In the genomic region with DNA sequence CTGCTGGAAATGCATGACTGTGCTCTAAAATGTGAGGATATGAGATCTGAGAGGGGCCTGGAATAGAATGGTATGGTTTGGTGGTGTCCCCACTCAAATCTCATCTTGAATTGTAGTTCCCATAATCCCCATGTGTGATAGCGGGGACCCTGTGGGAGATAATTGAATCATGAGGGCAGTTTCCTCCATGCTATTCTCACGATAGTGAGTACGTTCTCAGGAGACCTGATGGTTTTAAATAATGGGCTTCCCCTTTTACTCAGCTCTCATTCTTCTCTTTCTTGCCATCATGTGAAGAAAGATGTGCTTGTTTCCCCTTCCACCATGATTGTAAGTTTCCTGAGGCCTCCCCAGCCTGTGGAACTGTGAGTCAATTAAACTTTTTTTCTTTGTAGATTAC, we compare ENCODE assay signal across 1 cellular context.
TF ChIP-seq lines count a peak whose summit lies in the region.

No MANE protein-coding gene starts in this region.

TF ChIP-seq in GM12878, 131 proteins besides CTCF, POLR2A, EP300 and RAD21 (continued from another document):
- TF ChIP-seq KLF5 (IDR thresholded peaks at IDR 0.05; ENCODE audit: partially characterized antibody) (no peak), NFYA (IDR thresholded peaks at IDR 0.05; ENCODE audit: borderline replicate concordance, low read depth, low read length) (no peak), MEF2B (IDR thresholded peaks at IDR 0.05; ENCODE audit: partially characterized antibody, poor library complexity, severe bottlenecking) (peak; percentile 25), RFX5 (IDR thresholded peaks at IDR 0.05; ENCODE audit: low read depth, low read length) (no peak), ZBED1 (IDR thresholded peaks at IDR 0.05; ENCODE audit: borderline replicate concordance) (peak; percentile 68; the same call in 1 of the 2 replicates), RUNX3 (IDR thresholded peaks at IDR 0.05; ENCODE audit: low read length) (peak; percentile 35; the same call in 1 of the 2 replicates), RBBP5 (conservative IDR thresholded peaks at IDR 0.05) (no peak)
- TF ChIP-seq, protein P1, sequence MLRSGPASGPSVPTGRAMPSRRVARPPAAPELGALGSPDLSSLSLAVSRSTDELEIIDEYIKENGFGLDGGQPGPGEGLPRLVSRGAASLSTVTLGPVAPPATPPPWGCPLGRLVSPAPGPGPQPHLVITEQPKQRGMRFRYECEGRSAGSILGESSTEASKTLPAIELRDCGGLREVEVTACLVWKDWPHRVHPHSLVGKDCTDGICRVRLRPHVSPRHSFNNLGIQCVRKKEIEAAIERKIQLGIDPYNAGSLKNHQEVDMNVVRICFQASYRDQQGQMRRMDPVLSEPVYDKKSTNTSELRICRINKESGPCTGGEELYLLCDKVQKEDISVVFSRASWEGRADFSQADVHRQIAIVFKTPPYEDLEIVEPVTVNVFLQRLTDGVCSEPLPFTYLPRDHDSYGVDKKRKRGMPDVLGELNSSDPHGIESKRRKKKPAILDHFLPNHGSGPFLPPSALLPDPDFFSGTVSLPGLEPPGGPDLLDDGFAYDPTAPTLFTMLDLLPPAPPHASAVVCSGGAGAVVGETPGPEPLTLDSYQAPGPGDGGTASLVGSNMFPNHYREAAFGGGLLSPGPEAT (IDR thresholded peaks at IDR 0.05; ENCODE audit: low read depth): no peak
- TF ChIP-seq, protein P2, sequence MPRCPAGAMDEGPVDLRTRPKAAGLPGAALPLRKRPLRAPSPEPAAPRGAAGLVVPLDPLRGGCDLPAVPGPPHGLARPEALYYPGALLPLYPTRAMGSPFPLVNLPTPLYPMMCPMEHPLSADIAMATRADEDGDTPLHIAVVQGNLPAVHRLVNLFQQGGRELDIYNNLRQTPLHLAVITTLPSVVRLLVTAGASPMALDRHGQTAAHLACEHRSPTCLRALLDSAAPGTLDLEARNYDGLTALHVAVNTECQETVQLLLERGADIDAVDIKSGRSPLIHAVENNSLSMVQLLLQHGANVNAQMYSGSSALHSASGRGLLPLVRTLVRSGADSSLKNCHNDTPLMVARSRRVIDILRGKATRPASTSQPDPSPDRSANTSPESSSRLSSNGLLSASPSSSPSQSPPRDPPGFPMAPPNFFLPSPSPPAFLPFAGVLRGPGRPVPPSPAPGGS (IDR thresholded peaks at IDR 0.05; ENCODE audit: borderline replicate concordance, insufficient read depth, low read depth, low read length, poor library complexity, severe bottlenecking): peak; percentile 95
- TF ChIP-seq, protein P3, sequence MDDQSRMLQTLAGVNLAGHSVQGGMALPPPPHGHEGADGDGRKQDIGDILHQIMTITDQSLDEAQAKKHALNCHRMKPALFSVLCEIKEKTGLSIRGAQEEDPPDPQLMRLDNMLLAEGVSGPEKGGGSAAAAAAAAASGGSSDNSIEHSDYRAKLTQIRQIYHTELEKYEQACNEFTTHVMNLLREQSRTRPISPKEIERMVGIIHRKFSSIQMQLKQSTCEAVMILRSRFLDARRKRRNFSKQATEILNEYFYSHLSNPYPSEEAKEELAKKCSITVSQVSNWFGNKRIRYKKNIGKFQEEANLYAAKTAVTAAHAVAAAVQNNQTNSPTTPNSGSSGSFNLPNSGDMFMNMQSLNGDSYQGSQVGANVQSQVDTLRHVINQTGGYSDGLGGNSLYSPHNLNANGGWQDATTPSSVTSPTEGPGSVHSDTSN (IDR thresholded peaks at IDR 0.05; ENCODE audit: insufficient replicate concordance, low read depth, low read length): no peak
- TF ChIP-seq, protein P4, sequence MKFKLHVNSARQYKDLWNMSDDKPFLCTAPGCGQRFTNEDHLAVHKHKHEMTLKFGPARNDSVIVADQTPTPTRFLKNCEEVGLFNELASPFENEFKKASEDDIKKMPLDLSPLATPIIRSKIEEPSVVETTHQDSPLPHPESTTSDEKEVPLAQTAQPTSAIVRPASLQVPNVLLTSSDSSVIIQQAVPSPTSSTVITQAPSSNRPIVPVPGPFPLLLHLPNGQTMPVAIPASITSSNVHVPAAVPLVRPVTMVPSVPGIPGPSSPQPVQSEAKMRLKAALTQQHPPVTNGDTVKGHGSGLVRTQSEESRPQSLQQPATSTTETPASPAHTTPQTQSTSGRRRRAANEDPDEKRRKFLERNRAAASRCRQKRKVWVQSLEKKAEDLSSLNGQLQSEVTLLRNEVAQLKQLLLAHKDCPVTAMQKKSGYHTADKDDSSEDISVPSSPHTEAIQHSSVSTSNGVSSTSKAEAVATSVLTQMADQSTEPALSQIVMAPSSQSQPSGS (IDR thresholded peaks at IDR 0.05; ENCODE audit: low read length): peak; percentile 90
